Comparison of ENCODE assay signal across 15 cellular contexts in the genomic region with DNA sequence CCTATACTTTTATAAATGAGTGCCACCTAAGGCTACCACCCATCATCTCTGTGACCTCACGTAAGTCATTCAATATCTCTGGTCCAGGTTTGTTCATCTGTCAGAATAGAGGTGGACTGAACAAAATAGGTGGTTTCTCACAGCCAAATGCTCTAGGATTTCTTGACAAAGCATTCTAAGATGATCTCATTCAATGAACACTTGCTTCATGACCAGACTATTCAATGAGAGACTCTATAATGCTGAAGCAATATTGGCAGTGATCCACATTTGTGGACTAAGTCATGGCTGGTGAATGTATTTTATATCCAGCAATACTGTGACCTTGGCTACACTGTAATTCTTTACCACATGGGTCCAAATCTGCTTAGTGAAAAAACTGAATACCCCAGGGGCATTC. TPM values are rescaled to one million over a fixed set of nuclear protein-coding genes. Genes with fewer than 3 reads are reported as not detected.
DNase-seq lines count a peak whose midpoint lies in the region; ATAC-seq and TF ChIP-seq lines count a peak whose summit lies in the region.
"Had no signal": no experiment of that assay in that cellular context is flagged by ENCODE, and none has a peak within 500 bp of the region (broad histone marks: within the 10 kb centered on the region; RNA-seq: fewer than 3 reads in every experiment).

No MANE protein-coding gene starts in this region.

- peaks cover 0 to 55% (median 13%) of the 10 kb centered on the region in 12 donors for H3K4me1 ChIP-seq in heart left ventricle
- H3K4me1 ChIP-seq in right cardiac atrium (ENCODE audit: control insufficient read depth, insufficient read depth, low read length): peaks cover 3% of the 10 kb centered on the region
- no peaks in the 10 kb centered on the region for H3K4me1 ChIP-seq in Peyer's patch
- no peaks in the 10 kb centered on the region; the same call in 1 of the 2 replicates for H3K4me1 ChIP-seq in BE2C

- DNase-seq in heart left ventricle: no peak
- DNase-seq in right cardiac atrium: no peak
- DNase-seq in brain microvascular endothelial cell: peak; percentile 91
- peak; percentile 28 for DNase-seq in kidney glomerular epithelial cell (lab: John Stamatoyannopoulos, UW)
- DNase-seq in posterior cingulate gyrus: no peak
- no peak for DNase-seq in epidermal melanocyte (ENCODE audit: insufficient read length, low spot score)
- DNase-seq in Peyer's patch: no peak
- no peak for DNase-seq in BE2C
- DNase-seq: activated CD4-positive, alpha-beta T cell treated with anti-CD3 and anti-CD28 coated beads, Interleukin-2, amount 50 U/mL, for 48 hours; left colon; NCI-H1694; T-helper 9 cell had no signal

- peak overlapping the region in 10 of 12 donors; percentile 17 to 91 (median 76) for H3K27ac ChIP-seq in heart left ventricle
- H3K27ac ChIP-seq in right cardiac atrium (ENCODE audit: low read length): no peak overlapping the region
- no peak overlapping the region for H3K27ac ChIP-seq in brain microvascular endothelial cell
- no peak overlapping the region for H3K27ac ChIP-seq in Peyer's patch
- H3K27ac ChIP-seq: KMS-11 had no signal

- intact Hi-C loops in heart left ventricle (cut with DNase I): loop anchor here in 1 of 10 donors (5.0 kb wide), 1 partner anchor 37 kb away; the partner anchor contains the start of gene LDB2
- intact Hi-C loops in right cardiac atrium (cut with DNase I): no loop called here
- intact Hi-C loops in posterior cingulate gyrus (cut with DNase I): no loop called here

- TF ChIP-seq POLR2A in heart left ventricle (IDR thresholded peaks at IDR 0.05) (no peak), Peyer's patch (IDR thresholded peaks at IDR 0.05) (no peak)

- in situ Hi-C loops in brain microvascular endothelial cell (cut with HindIII; ENCODE audit: low pct_ligation_motif_present, low sequenced_read_pairs): no loop called here

- H3K27me3 ChIP-seq in heart left ventricle: no peaks in the 10 kb centered on the region
- no peaks in the 10 kb centered on the region for H3K27me3 ChIP-seq in right cardiac atrium (ENCODE audit: control insufficient read depth, insufficient read depth)
- no peaks in the 10 kb centered on the region for H3K27me3 ChIP-seq in brain microvascular endothelial cell (replicated peaks)
- H3K27me3 ChIP-seq in Peyer's patch: no peaks in the 10 kb centered on the region
- H3K27me3 ChIP-seq in BE2C: no peaks in the 10 kb centered on the region

- H3K36me3 ChIP-seq in heart left ventricle (no peaks in the 10 kb centered on the region), brain microvascular endothelial cell (replicated peaks) (no peaks in the 10 kb centered on the region), Peyer's patch (no peaks in the 10 kb centered on the region), BE2C (no peaks in the 10 kb centered on the region)

- 0 to 100% (median 66%) methylated on average over 1 of the region's 1 CpG for WGBS in heart left ventricle, 4 donors
- 91% methylated on average over 1 of the region's 1 CpG for whole genome bisulfite sequencing in right cardiac atrium

- peak in 1 of 4 donors; percentile 8 for ATAC-seq in heart left ventricle
- ATAC-seq in right cardiac atrium: no peak
- ATAC-seq: left colon had no signal

- TF ChIP-seq CTCF in heart left ventricle (IDR thresholded peaks at IDR 0.05) (no peak), brain microvascular endothelial cell (IDR thresholded peaks at IDR 0.05; ENCODE audit: low read depth, low read length, missing control alignments) (no peak), Peyer's patch (IDR thresholded peaks at IDR 0.05) (no peak), BE2C (IDR thresholded peaks at IDR 0.05; ENCODE audit: low read depth, low read length) (no peak)

- H3K4me3 ChIP-seq in heart left ventricle (no peak overlapping the region), right cardiac atrium (ENCODE audit: low read length) (no peak overlapping the region), brain microvascular endothelial cell (ENCODE audit: low read depth, low read length) (no peak overlapping the region), Peyer's patch (no peak overlapping the region), BE2C (ENCODE audit: low read depth, low read length) (no peak overlapping the region)
- H3K4me3 ChIP-seq: skin epidermis had no signal

- no peaks in the 10 kb centered on the region for H3K9me3 ChIP-seq in heart left ventricle
- H3K9me3 ChIP-seq in right cardiac atrium (ENCODE audit: control insufficient read depth, low read length): no peaks in the 10 kb centered on the region
- no peaks in the 10 kb centered on the region for H3K9me3 ChIP-seq in Peyer's patch
- H3K9me3 ChIP-seq in BE2C: no peaks in the 10 kb centered on the region

RNA-seq across cellular contexts. Expression of gene LDB2, which starts 37.9 kb away (rescaled TPM):
- total RNA-seq in heart left ventricle (10 to 100 TPM in 8 of 9 donors, 1 to 10 TPM in 1; 9.5 to 38.7 (median 26.6) TPM), right cardiac atrium (10 to 100 TPM; 45.4 to 70.6 (median 56.8) TPM), Peyer's patch (10 to 100 TPM in 2 of 4 donors, 1 to 10 TPM in 2; 3.9 to 43.7 (median 7.8) TPM)
- polyA plus RNA-seq in heart left ventricle (10 to 100 TPM; 16.2 to 23.5 TPM), right cardiac atrium (41.0 TPM)
- 34.9 TPM for polyA plus RNA-seq in BE2C (2012; ENCODE audit: insufficient read depth, insufficient read length, low read depth)
- total RNA-seq: A172 had no signal

Comparison
In these comparisons a context has a peak if more than half of its experiments do, and no peak if none do; other contexts are left out.
1. H3K27ac ChIP-seq: peak in heart left ventricle (10 of 12); none in right cardiac atrium (single experiment), brain microvascular endothelial cell (single experiment) and Peyer's patch (0 of 4).
2. DNase-seq: peak in brain microvascular endothelial cell (single experiment) and kidney glomerular epithelial cell (single experiment); none in heart left ventricle (0 of 5), right cardiac atrium (0 of 3), posterior cingulate gyrus (0 of 10), epidermal melanocyte (single experiment), Peyer's patch (0 of 3) and BE2C (single experiment).